9 cellular contexts compared by ENCODE assay signal in the genomic region with DNA sequence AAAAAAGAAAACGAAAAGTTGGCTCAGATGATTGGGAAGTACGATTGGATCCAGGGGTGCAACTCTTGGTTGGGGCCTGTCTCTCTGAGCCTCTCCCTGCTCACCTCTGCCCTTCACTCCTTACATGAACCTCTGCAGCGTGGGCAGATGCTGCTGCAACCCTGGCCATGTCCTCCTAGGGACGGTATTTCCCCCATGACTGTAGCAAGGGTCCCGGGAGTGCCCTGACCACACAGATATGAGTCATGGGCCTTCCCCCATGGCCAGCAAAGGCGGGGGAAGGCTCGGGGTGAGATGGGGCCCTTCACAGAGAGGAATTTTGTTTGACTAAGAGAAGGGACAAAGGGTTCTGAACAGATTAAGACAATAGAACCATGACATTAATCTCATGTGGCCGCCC.
DNase-seq lines count a peak whose midpoint lies in the region; ATAC-seq lines count a peak whose summit lies in the region.
"Had no signal": no experiment of that assay in that cellular context is flagged by ENCODE, and none has a peak within 500 bp of the region (broad histone marks: within the 10 kb centered on the region; RNA-seq: fewer than 3 reads in every experiment).

No MANE protein-coding gene starts in this region.

- H3K4me3 Mint-ChIP-seq in activated naive CD4-positive, alpha-beta T cell treated with anti-CD3 and anti-CD28 coated beads for 36 hours = no peak overlapping the region
- H3K4me3 Mint-ChIP-seq: dendritic cell treated with granulocyte-macrophage colony-stimulating factor and Interleukin-4, amounts not matched to agents 40 ng/mL and 50 ng/mL, for 4 days had no signal

- H3K9me3 Mint-ChIP-seq in activated naive CD4-positive, alpha-beta T cell treated with anti-CD3 and anti-CD28 coated beads for 36 hours = no peaks in the 10 kb centered on the region

- H3K4me1 ChIP-seq in effector memory CD4-positive, alpha-beta T cell (ENCODE audit: control insufficient read depth, insufficient read depth, low read length, poor library complexity, severe bottlenecking) = peaks cover 73% of the 10 kb centered on the region

- H3K27me3 ChIP-seq in effector memory CD4-positive, alpha-beta T cell (replicated peaks; ENCODE audit: control insufficient read depth, insufficient read depth, low read length, poor library complexity, severe bottlenecking) = no peaks in the 10 kb centered on the region

- H3K4me3 ChIP-seq in effector memory CD4-positive, alpha-beta T cell (ENCODE audit: insufficient read depth, low read depth, low read length, poor library complexity, severe bottlenecking) = no peak overlapping the region

- H3K9me3 ChIP-seq in effector memory CD4-positive, alpha-beta T cell (ENCODE audit: control insufficient read depth, low read length) = no peaks in the 10 kb centered on the region

- intact Hi-C loops in activated naive CD4-positive, alpha-beta T cell treated with anti-CD3 and anti-CD28 coated beads for 36 hours (cut with micrococcal nuclease) = loop anchor here (2.0 kb wide), 1 partner anchor 15 kb away; no protein-coding TSS in a partner anchor

- H3K36me3 Mint-ChIP-seq in activated naive CD4-positive, alpha-beta T cell treated with anti-CD3 and anti-CD28 coated beads for 36 hours (ENCODE audit: low read depth) = peaks cover 41% of the 10 kb centered on the region

- peak; percentile 88 for ATAC-seq in HG02973 (IDR thresholded peaks at IDR 0.05; ENCODE audit: unreplicated experiment)

- peaks cover 15% of the 10 kb centered on the region for H3K36me3 ChIP-seq in effector memory CD4-positive, alpha-beta T cell (ENCODE audit: control insufficient read depth, insufficient read depth, low read length)

- no peaks in the 10 kb centered on the region for H3K27me3 Mint-ChIP-seq in activated naive CD4-positive, alpha-beta T cell treated with anti-CD3 and anti-CD28 coated beads for 36 hours (ENCODE audit: low read depth)
- H3K27me3 Mint-ChIP-seq: dendritic cell treated with granulocyte-macrophage colony-stimulating factor and Interleukin-4, amounts not matched to agents 40 ng/mL and 50 ng/mL, for 4 days had no signal

- H3K27ac ChIP-seq in effector memory CD4-positive, alpha-beta T cell (ENCODE audit: insufficient read depth, low read length, poor library complexity, severe bottlenecking) = peak overlapping the region; percentile 34

- CTCF ChIA-PET in activated naive CD4-positive, alpha-beta T cell treated with anti-CD3 and anti-CD28 coated beads for 36 hours (lab: Charles Lee) = interaction anchor here (0.6 to 1.3 kb wide), 3 partner anchors 10 to 55 kb away, joined by 3 to 6 read pairs (median 4); no protein-coding TSS in a partner anchor

- peak overlapping the region; percentile 51 for H3K27ac Mint-ChIP-seq in activated naive CD4-positive, alpha-beta T cell treated with anti-CD3 and anti-CD28 coated beads for 36 hours
- H3K27ac Mint-ChIP-seq: dendritic cell treated with granulocyte-macrophage colony-stimulating factor and Interleukin-4, amounts not matched to agents 40 ng/mL and 50 ng/mL, for 4 days had no signal

- peak; percentile 70 for DNase-seq in activated naive CD4-positive, alpha-beta T cell treated with anti-CD3 and anti-CD28 coated beads for 36 hours
- DNase-seq in activated naive CD4-positive, alpha-beta T cell treated with anti-CD3 and anti-CD28 coated beads, Interleukin-2, amount 50 U/mL, for 16 hours = no peak
- peak; percentile 64 for DNase-seq in T-helper 22 cell (ENCODE audit: low read depth)
- DNase-seq in effector memory CD4-positive, alpha-beta T cell = peak; percentile 48 to 64 (median 61)
- peak; percentile 25 to 44 for DNase-seq in stimulated activated CD4-positive, alpha-beta T cell treated with anti-CD3 and anti-CD28 coated beads, Interleukin-15, amount 100 ng/mL, for 1 hour (ENCODE audit: low read depth in 1 of 2, low spot score in 1 of 2)
- no peak for DNase-seq in NCI-H146 treated with DMSO at 0.1 percent for 48 hours (lab: John Stamatoyannopoulos, UW; ENCODE audit: unreplicated experiment)
- no peak for DNase-seq in anterior cingulate cortex (lab: John Stamatoyannopoulos, UW)

- H3K4me1 Mint-ChIP-seq in activated naive CD4-positive, alpha-beta T cell treated with anti-CD3 and anti-CD28 coated beads for 36 hours (ENCODE audit: low read depth) = peaks cover 96% of the 10 kb centered on the region

Comparison
In these comparisons a context has a peak if more than half of its experiments do, and no peak if none do; other contexts are left out.
1. DNase-seq: peak in activated naive CD4-positive, alpha-beta T cell treated with anti-CD3 and anti-CD28 coated beads for 36 hours (single experiment), T-helper 22 cell (single experiment), effector memory CD4-positive, alpha-beta T cell (3 of 3) and stimulated activated CD4-positive, alpha-beta T cell treated with anti-CD3 and anti-CD28 coated beads, Interleukin-15, amount 100 ng/mL, for 1 hour (2 of 2); none in activated naive CD4-positive, alpha-beta T cell treated with anti-CD3 and anti-CD28 coated beads, Interleukin-2, amount 50 U/mL, for 16 hours (single experiment), NCI-H146 treated with DMSO at 0.1 percent for 48 hours (single experiment) and anterior cingulate cortex (0 of 58).